In genomic region chr13:110304256-110304655, GRCh38 we compare ENCODE assay signal across 12 cellular contexts. TPM values are rescaled to one million over a fixed set of nuclear protein-coding genes. Genes with fewer than 3 reads are reported as not detected.
DNase-seq lines count a peak whose midpoint lies in the region; ATAC-seq and TF ChIP-seq lines count a peak whose summit lies in the region.
"Had no signal": no experiment of that assay in that cellular context is flagged by ENCODE, and none has a peak within 500 bp of the region (broad histone marks: within the 10 kb centered on the region; RNA-seq: fewer than 3 reads in every experiment).

No MANE protein-coding gene starts in this region.

- no peaks in the 10 kb centered on the region for H3K27me3 ChIP-seq in right atrium auricular region

- ATAC-seq in HG03139 (IDR thresholded peaks at IDR 0.05; ENCODE audit: unreplicated experiment) (no peak), T-helper 17 cell (no peak)
- ATAC-seq: activated naive CD8-positive, alpha-beta T cell treated with anti-CD3 and anti-CD28 coated beads, Interleukin-2, amount 50 U/mL, for 24 hours; natural killer cell treated with Interleukin-12 subunit alpha and Interleukin-12 subunit beta and Interleukin-15 and Interleukin-18, amount 100 ng/mL, for 72 hours had no signal

- H3K4me1 Mint-ChIP-seq in T-helper 17 cell = peaks cover 12% of the 10 kb centered on the region

- H3K4me3 Mint-ChIP-seq in T-helper 17 cell = no peak overlapping the region
- H3K4me3 Mint-ChIP-seq: activated CD4-positive, alpha-beta memory T cell treated with anti-CD3 and anti-CD28 coated beads for 36 hours; activated naive CD8-positive, alpha-beta T cell treated with anti-CD3 and anti-CD28 coated beads, Interleukin-2, amount 50 U/mL, for 24 hours; CD8-positive, alpha-beta memory T cell; natural killer cell treated with Interleukin-12 subunit alpha and Interleukin-12 subunit beta and Interleukin-15 and Interleukin-18, amount 100 ng/mL, for 72 hours had no signal

- peaks cover 6% of the 10 kb centered on the region for H3K36me3 ChIP-seq in right atrium auricular region

- H3K9me3 ChIP-seq in right atrium auricular region (no peaks in the 10 kb centered on the region), T-helper 17 cell (ENCODE audit: control insufficient read depth, low read length, poor library complexity, severe bottlenecking) (no peaks in the 10 kb centered on the region)

- TF ChIP-seq CTCF in right atrium auricular region (IDR thresholded peaks at IDR 0.05) (no peak), retinal pigment epithelial cell (conservative IDR thresholded peaks at IDR 0.05; ENCODE audit: low read depth, low read length) (no peak)

- peaks cover 61% of the 10 kb centered on the region for H3K27me3 Mint-ChIP-seq in T-helper 17 cell

- peaks cover 0 to 64% of the 10 kb centered on the region in 2 donors for H3K4me1 ChIP-seq in right atrium auricular region

- peak overlapping the region; percentile 97 to 99 for H3K27ac ChIP-seq in right atrium auricular region

- peaks cover 10% of the 10 kb centered on the region for H3K36me3 Mint-ChIP-seq in T-helper 17 cell (ENCODE audit: low read depth)
- H3K36me3 Mint-ChIP-seq: activated CD4-positive, alpha-beta memory T cell treated with anti-CD3 and anti-CD28 coated beads for 36 hours; CD8-positive, alpha-beta memory T cell; natural killer cell treated with Interleukin-12 subunit alpha and Interleukin-12 subunit beta and Interleukin-15 and Interleukin-18, amount 100 ng/mL, for 72 hours had no signal

- no peak overlapping the region for H3K27ac Mint-ChIP-seq in T-helper 17 cell
- H3K27ac Mint-ChIP-seq: activated CD4-positive, alpha-beta memory T cell treated with anti-CD3 and anti-CD28 coated beads for 36 hours; activated naive CD8-positive, alpha-beta T cell treated with anti-CD3 and anti-CD28 coated beads, Interleukin-2, amount 50 U/mL, for 24 hours; CD8-positive, alpha-beta memory T cell; natural killer cell treated with Interleukin-12 subunit alpha and Interleukin-12 subunit beta and Interleukin-15 and Interleukin-18, amount 100 ng/mL, for 72 hours had no signal

- H3K4me3 ChIP-seq in right atrium auricular region (peak overlapping the region; percentile 90 to 96), retinal pigment epithelial cell (ENCODE audit: low read length) (peak overlapping the region; percentile 0)

- DNase-seq in COLO829 (ENCODE audit: low spot score) (peak; percentile 17), astrocyte of the hippocampus (ENCODE audit: low read depth, low spot score) (peak; percentile 52), right atrium auricular region (ENCODE audit: low spot score) (peak; percentile 59), retinal pigment epithelial cell (ENCODE audit: low read depth) (peak; percentile 78), midbrain (lab: John Stamatoyannopoulos, UW) (no peak), foreskin melanocyte (no peak), T-helper 17 cell (no peak)
- DNase-seq: activated CD4-positive, alpha-beta memory T cell treated with anti-CD3 and anti-CD28 coated beads for 36 hours; activated naive CD8-positive, alpha-beta T cell treated with anti-CD3 and anti-CD28 coated beads, Interleukin-2, amount 50 U/mL, for 24 hours; CD8-positive, alpha-beta memory T cell had no signal

RNA-seq across cellular contexts. Expression of gene COL4A1, which starts 2.7 kb away (rescaled TPM):
- total RNA-seq in right atrium auricular region (100 to 1,000 TPM; 140 to 201 TPM), T-helper 17 cell (under 1 TPM in 1 of 2 donors, not detected in 1; 0.37 TPM)
- total RNA-seq: activated CD4-positive, alpha-beta memory T cell treated with anti-CD3 and anti-CD28 coated beads for 36 hours; CD8-positive, alpha-beta memory T cell; natural killer cell treated with Interleukin-12 subunit alpha and Interleukin-12 subunit beta and Interleukin-15 and Interleukin-18, amount 100 ng/mL, for 72 hours had no signal

RNA-seq across cellular contexts. Expression of gene COL4A2, which starts 2.8 kb away (rescaled TPM):
- 100 to 1,000 TPM; 141 to 153 TPM for total RNA-seq in right atrium auricular region
- total RNA-seq in T-helper 17 cell = 1 to 10 TPM in 1 of 2 donors, under 1 TPM in 1; 0.07 to 1.9 TPM
- total RNA-seq: activated CD4-positive, alpha-beta memory T cell treated with anti-CD3 and anti-CD28 coated beads for 36 hours; CD8-positive, alpha-beta memory T cell; natural killer cell treated with Interleukin-12 subunit alpha and Interleukin-12 subunit beta and Interleukin-15 and Interleukin-18, amount 100 ng/mL, for 72 hours had no signal

Comparison
In these comparisons a context has a peak if more than half of its experiments do, and no peak if none do; other contexts are left out.
1. DNase-seq: peak in COLO829 (single experiment), astrocyte of the hippocampus (single experiment), right atrium auricular region (single experiment) and retinal pigment epithelial cell (single experiment); none in midbrain (single experiment), foreskin melanocyte (single experiment) and T-helper 17 cell (0 of 3).
2. RNA of gene COL4A1, which starts 2.7 kb away (total RNA-seq): 140 to 201 TPM in right atrium auricular region; 0.37 TPM in T-helper 17 cell; every median in the first group is over 100 times any median in the second.
3. RNA of gene COL4A2, which starts 2.8 kb away (total RNA-seq): 141 to 153 TPM in right atrium auricular region; 0.07 to 1.9 TPM in T-helper 17 cell; every median in the first group is over 10 times any median in the second.